11 cellular contexts compared by ENCODE assay signal in genomic region chr12:108139454-108139853, GRCh38. TPM values are rescaled to one million over a fixed set of nuclear protein-coding genes. Genes with fewer than 3 reads are reported as not detected.
"Had no signal": no experiment of that assay in that cellular context is flagged by ENCODE, and none has a peak within 500 bp of the region (broad histone marks: within the 10 kb centered on the region; RNA-seq: fewer than 3 reads in every experiment).

No MANE protein-coding gene starts in this region.

- H3K4me2 ChIP-seq: GM23338 had no signal

- ATAC-seq: GM23338, HCT116 had no signal

- FAIRE-seq: H1, H54 had no signal

- DNase-seq: GM23248, GOT3, H7, H9, HCEC 1CT, HFFc6 had no signal

- H3K4me1 ChIP-seq: HAP-1 had no signal

- H2AFZ ChIP-seq: GM23248, GM23338 had no signal

- H3K27ac ChIP-seq: GM23248 had no signal

- H3K36me3 ChIP-seq: HAP-1 had no signal

- H3K9me3 ChIP-seq: HAP-1 had no signal

- H3K4me3 ChIP-seq: GM23248, GM23338, HAP-1 had no signal

- H3K9ac ChIP-seq: GM23248 had no signal

RNA-seq across cellular contexts. Expression of gene WSCD2, which starts 10.4 kb away (rescaled TPM):
- total RNA-seq: GM23248, HFFc6 had no signal
- polyA plus RNA-seq: GM23248 had no signal
